8 cellular contexts compared by ENCODE assay signal in genomic region chr20:50111120-50111828, GRCh38. TPM values are rescaled to one million over a fixed set of nuclear protein-coding genes. Genes with fewer than 3 reads are reported as not detected.
A peak's percentile ranks its signal among the peaks of the same experiment; 100 is the strongest.
DNase-seq lines count a peak whose midpoint lies in the region; ATAC-seq and TF ChIP-seq lines count a peak whose summit lies in the region.

No MANE protein-coding gene starts in this region.

- peaks cover 67% of the 10 kb centered on the region for H3K79me2 ChIP-seq in HCT116 (ENCODE audit: insufficient read depth, low read length)

- no peak for TF ChIP-seq RAD21 in HCT116 (IDR thresholded peaks at IDR 0.05; ENCODE audit: low read depth)

- no TSS peak for BruUV-seq in HCT116 (replicated peaks; lab: Mats Ljungman, UMichigan)

- peak overlapping the region; percentile 83 for H3K4me2 ChIP-seq in HCT116 (ENCODE audit: low read length)

- TF ChIP-seq POLR2A in HCT116 (IDR thresholded peaks at IDR 0.05; ENCODE audit: borderline replicate concordance, extremely low read depth, insufficient read depth, insufficient read length) = no peak
- TF ChIP-seq POLR2A in erythroblast (IDR thresholded peaks at IDR 0.05; ENCODE audit: low read length) = peak; percentile 80

- no peak for DNase-seq in HCT116 (ENCODE audit: low read depth, low spot score)
- peak; percentile 87 to 96 for DNase-seq in erythroblast (lab: John Stamatoyannopoulos, UW)
- peak; percentile 69 for DNase-seq in renal cortical epithelial cell (ENCODE audit: low read depth)
- no peak for DNase-seq in substantia nigra (lab: John Stamatoyannopoulos, UW)
- DNase-seq in NCI-H345 (lab: John Stamatoyannopoulos, UW) = no peak
- DNase-seq in NCI-H774 (lab: John Stamatoyannopoulos, UW) = no peak

- H3K4me1 ChIP-seq in HCT116 (ENCODE audit: control insufficient read depth in 1 of 2, insufficient read depth in 2 of 2, low read length in 2 of 2) = peaks cover 56 to 79% of the 10 kb centered on the region in 2 experiments

- H3K9me3 ChIP-seq in HCT116 (ENCODE audit: control insufficient read depth in 1 of 2, insufficient read depth in 1 of 2, low read depth in 1 of 2, low read length in 2 of 2) = no peaks in the 10 kb centered on the region

- H3K27ac ChIP-seq in HCT116 (ENCODE audit: low read depth, low read length) = 0 out of 2 replicates have a peak overlapping the region, but pooled peaks have one; percentile 70
- H3K27ac ChIP-seq in substantia nigra (ENCODE audit: low read depth, low read length, poor library complexity, severe bottlenecking) = no peak overlapping the region

- no peak overlapping the region for H2AFZ ChIP-seq in HCT116 (ENCODE audit: low read depth, low read length, poor library complexity, severe bottlenecking)

- intact Hi-C loops in HCT116 (cut with micrococcal nuclease) = no loop called here

- H3K4me3 ChIP-seq in HCT116 (replicated peaks in 1 of 2; ENCODE audit: low read depth in 1 of 2, low read length in 2 of 2) = peak overlapping the region; percentile 87 to 90

- POLR2A ChIA-PET in HCT116 (lab: Charles Lee) = no interaction called here

- ATAC-seq in HCT116 (no peak), HG02678 (IDR thresholded peaks at IDR 0.05; ENCODE audit: unreplicated experiment) (no peak)
- ATAC-seq in activated CD4-positive, CD25-positive, alpha-beta regulatory T cell treated with anti-CD3 and anti-CD28 coated beads, Interleukin-2, amount 50 U/mL, for 24 hours = peak; percentile 58 to 66

- peak overlapping the region; percentile 95 for H3K9ac ChIP-seq in HCT116 (ENCODE audit: low read length)

- TF ChIP-seq CTCF in HCT116 (IDR thresholded peaks at IDR 0.05 in 2 of 3, conservative IDR thresholded peaks at IDR 0.05 in 1 of 3; ENCODE audit: borderline replicate concordance in 1 of 3, insufficient read depth in 1 of 3, low read depth in 2 of 3, low read length in 2 of 3) = no peak

- CTCF ChIA-PET in HCT116 (lab: Charles Lee) = no interaction called here

- peaks cover 2 to 14% of the 10 kb centered on the region in 2 experiments; a peak in 2 of 4 replicates for H3K36me3 ChIP-seq in HCT116 (ENCODE audit: control insufficient read depth in 1 of 2, insufficient read depth in 2 of 2, low read length in 2 of 2)

- H3K9me2 ChIP-seq in HCT116 (ENCODE audit: insufficient read depth) = no peaks in the 10 kb centered on the region

- peaks cover 20% of the 10 kb centered on the region; the same call in 1 of the 2 replicates for H4K20me1 ChIP-seq in HCT116 (ENCODE audit: insufficient read depth)

- H3K27me3 ChIP-seq in HCT116 (ENCODE audit: insufficient read depth, low read length) = no peaks in the 10 kb centered on the region

- RAD21 ChIA-PET in HCT116 (lab: Charles Lee; ENCODE audit: low non-redundant PET in 1 of 2, low total read pairs in 2 of 2, uncharacterized antibody in 2 of 2, unreplicated experiment in 2 of 2) = no interaction called here

TF ChIP-seq in HCT116, 20 proteins besides CTCF, POLR2A, EP300 and RAD21:
- no peak for TF ChIP-seq SP1 (IDR thresholded peaks at IDR 0.05; ENCODE audit: low read depth)
- TF ChIP-seq ELF1 (IDR thresholded peaks at IDR 0.05; ENCODE audit: borderline replicate concordance, low read depth) = no peak
- TF ChIP-seq MAX (IDR thresholded peaks at IDR 0.05) = no peak
- TF ChIP-seq YY1 (IDR thresholded peaks at IDR 0.05; ENCODE audit: extremely low read depth, insufficient replicate concordance, low read depth, low read length) = no peak
- no peak for TF ChIP-seq REST (IDR thresholded peaks at IDR 0.05; ENCODE audit: low read depth)
- TF ChIP-seq ZFX (IDR thresholded peaks at IDR 0.05) = no peak
TF ChIP-seq in HCT116: peak in this region for 0.

RNA-seq across cellular contexts. Expression of gene UBE2V1, which starts 1.7 kb away (rescaled TPM):
- total RNA-seq in HCT116 (2021; ENCODE audit: unreplicated experiment) (114 TPM), renal cortical epithelial cell (15.5 and 56.4 TPM in 2 replicates)
- polyA plus RNA-seq in HCT116 (2012) = 69.3 and 94.4 TPM in 2 replicates

RNA-seq across cellular contexts. Expression of gene PEDS1, which starts 42.2 kb away (rescaled TPM):
- 31.9 TPM for total RNA-seq in HCT116 (2021; ENCODE audit: unreplicated experiment)
- 43.0 and 49.4 TPM in 2 replicates for polyA plus RNA-seq in HCT116 (2012)
- 19.4 and 22.6 TPM in 2 replicates for total RNA-seq in renal cortical epithelial cell

Comparison
In these comparisons a context has a peak if more than half of its experiments do, and no peak if none do; other contexts are left out.
1. ATAC-seq: peak in activated CD4-positive, CD25-positive, alpha-beta regulatory T cell treated with anti-CD3 and anti-CD28 coated beads, Interleukin-2, amount 50 U/mL, for 24 hours (2 of 2); none in HCT116 (single experiment) and HG02678 (single experiment).
2. DNase-seq: peak in erythroblast (2 of 2) and renal cortical epithelial cell (single experiment); none in HCT116 (single experiment), substantia nigra (0 of 49), NCI-H345 (single experiment) and NCI-H774 (single experiment).